8 cellular contexts compared by ENCODE assay signal in genomic region chr10:84424731-84425165, GRCh38.
DNase-seq lines count a peak whose midpoint lies in the region; ATAC-seq and TF ChIP-seq lines count a peak whose summit lies in the region.

No MANE protein-coding gene starts in this region.

- H3K4me2 ChIP-seq in BLaER1 treated with 17β-estradiol and CSF1 and Interleukin-3, amounts not matched to agents 10 nM and 100 nM = peak overlapping the region; percentile 58 to 75 (median 68)

- no peaks in the 10 kb centered on the region for H3K27me3 ChIP-seq in BLaER1 treated with 17β-estradiol and CSF1 and Interleukin-3, amounts not matched to agents 10 nM and 100 nM
- H3K27me3 ChIP-seq in HAP-1 (ENCODE audit: low read depth) = no peaks in the 10 kb centered on the region
- no peaks in the 10 kb centered on the region for H3K27me3 ChIP-seq in lung (ENCODE audit: control insufficient read depth, insufficient read depth)

- DNase-seq in HAP-1 (ENCODE audit: low spot score in 2 of 2) = peak; percentile 55 to 56
- peak; percentile 97 for DNase-seq in SK-MEL-5 (ENCODE audit: low read depth, low spot score)
- DNase-seq in effector memory CD8-positive, alpha-beta T cell = no peak
- peak; percentile 84 for DNase-seq in lung (ENCODE audit: low spot score)
- DNase-seq in substantia nigra (lab: John Stamatoyannopoulos, UW) = peak in 46 of 49 donors; percentile 6 to 89 (median 72)
- DNase-seq in glutamatergic neuron = no peak
- DNase-seq in COLO668 (lab: John Stamatoyannopoulos, UW; ENCODE audit: unreplicated experiment) = no peak

- TF ChIP-seq CTCF in lung (IDR thresholded peaks at IDR 0.05; ENCODE audit: control extremely low read depth, extremely low read depth) = no peak
- TF ChIP-seq CTCF in glutamatergic neuron (IDR thresholded peaks at IDR 0.05; ENCODE audit: partially characterized antibody, unreplicated experiment) = no peak

- 3 to 7% methylated on average over 3 of the region's 3 CpGs for WGBS in lung, 2 donors

- in situ Hi-C loops in HAP-1 (cut with MboI; ENCODE audit: low sequenced_read_pairs) (no loop called here), SK-MEL-5 (cut with HindIII; ENCODE audit: low pct_unique_long_range_greater_than_20kb, low sequenced_read_pairs) (no loop called here)

- peaks cover 27 to 58% of the 10 kb centered on the region in 2 donors for H3K4me1 Mint-ChIP-seq in effector memory CD8-positive, alpha-beta T cell (ENCODE audit: low read depth in 2 of 2)
- H3K4me1 Mint-ChIP-seq in glutamatergic neuron (ENCODE audit: low read depth, unreplicated experiment) = peaks cover 5% of the 10 kb centered on the region

- H4K20me1 ChIP-seq in BLaER1 treated with 17β-estradiol and CSF1 and Interleukin-3, amounts not matched to agents 10 nM and 100 nM = peaks cover 0 to 2% (median 0%) of the 10 kb centered on the region in 11 experiments; a peak in 2 of 22 replicates

- peak overlapping the region; percentile 74 to 82 for H3K27ac Mint-ChIP-seq in effector memory CD8-positive, alpha-beta T cell
- H3K27ac Mint-ChIP-seq in glutamatergic neuron (ENCODE audit: unreplicated experiment) = no peak overlapping the region

- H3K36me3 Mint-ChIP-seq in effector memory CD8-positive, alpha-beta T cell (ENCODE audit: insufficient read depth) = peaks cover 27% of the 10 kb centered on the region
- no peaks in the 10 kb centered on the region for H3K36me3 Mint-ChIP-seq in glutamatergic neuron (ENCODE audit: unreplicated experiment)

- peak overlapping the region; percentile 43 to 82 (median 78) for H3K27ac ChIP-seq in BLaER1 treated with 17β-estradiol and CSF1 and Interleukin-3, amounts not matched to agents 10 nM and 100 nM
- H3K27ac ChIP-seq in lung (ENCODE audit: low read depth in 1 of 2, low read length in 1 of 2) (peak overlapping the region; percentile 74 to 97), substantia nigra (ENCODE audit: low read depth, low read length, poor library complexity, severe bottlenecking) (peak overlapping the region; percentile 68)

- H3K36me3 ChIP-seq in BLaER1 treated with 17β-estradiol and CSF1 and Interleukin-3, amounts not matched to agents 10 nM and 100 nM = peaks cover 38 to 58% (median 45%) of the 10 kb centered on the region in 11 experiments
- no peaks in the 10 kb centered on the region for H3K36me3 ChIP-seq in HAP-1 (replicated peaks)
- H3K36me3 ChIP-seq in lung (ENCODE audit: control insufficient read depth in 2 of 2, insufficient read depth in 2 of 2, low read length in 2 of 2) = peaks cover 0 to 5% of the 10 kb centered on the region in 2 donors

- peaks cover 23 to 31% (median 25%) of the 10 kb centered on the region in 11 experiments for H3K9me3 ChIP-seq in BLaER1 treated with 17β-estradiol and CSF1 and Interleukin-3, amounts not matched to agents 10 nM and 100 nM (replicated peaks in 1 of 11)
- 0 out of 2 replicates have a peak, but pooled peaks cover 4% of the 10 kb centered on the region for H3K9me3 ChIP-seq in HAP-1
- H3K9me3 ChIP-seq in lung (ENCODE audit: control insufficient read depth in 2 of 2, insufficient read depth in 1 of 2, low read length in 1 of 2) = no peaks in the 10 kb centered on the region

- ATAC-seq in effector memory CD8-positive, alpha-beta T cell (replicated peaks) = peak; percentile 72
- ATAC-seq in lung (ENCODE audit: insufficient read depth, low FRiP score) = peak; percentile 95

- H3K9me3 Mint-ChIP-seq in effector memory CD8-positive, alpha-beta T cell = peaks cover 0 to 1% of the 10 kb centered on the region in 2 donors
- no peaks in the 10 kb centered on the region for H3K9me3 Mint-ChIP-seq in glutamatergic neuron (ENCODE audit: unreplicated experiment)

- H3K4me3 ChIP-seq in BLaER1 treated with 17β-estradiol and CSF1 and Interleukin-3, amounts not matched to agents 10 nM and 100 nM = peak overlapping the region in 9 of 10 experiments; percentile 17 to 62 (median 50); a peak in 16 of 20 replicates
- no peak overlapping the region for H3K4me3 ChIP-seq in HAP-1
- H3K4me3 ChIP-seq in lung = no peak overlapping the region

- H3K27me3 Mint-ChIP-seq in effector memory CD8-positive, alpha-beta T cell = no peaks in the 10 kb centered on the region
- H3K27me3 Mint-ChIP-seq in glutamatergic neuron (ENCODE audit: unreplicated experiment) = no peaks in the 10 kb centered on the region

- peak overlapping the region; percentile 67 to 77 (median 71) for H3K9ac ChIP-seq in BLaER1 treated with 17β-estradiol and CSF1 and Interleukin-3, amounts not matched to agents 10 nM and 100 nM

- peak overlapping the region; percentile 9 to 40 for H3K4me3 Mint-ChIP-seq in effector memory CD8-positive, alpha-beta T cell
- no peak overlapping the region for H3K4me3 Mint-ChIP-seq in glutamatergic neuron (ENCODE audit: unreplicated experiment)

- H3K4me1 ChIP-seq in BLaER1 treated with 17β-estradiol and CSF1 and Interleukin-3, amounts not matched to agents 10 nM and 100 nM = peaks cover 10 to 29% (median 21%) of the 10 kb centered on the region in 10 experiments
- H3K4me1 ChIP-seq in HAP-1 (peaks cover 13% of the 10 kb centered on the region), lung (ENCODE audit: control insufficient read depth in 2 of 2, insufficient read depth in 2 of 2, low read length in 2 of 2) (peaks cover 3% of the 10 kb centered on the region in 2 donors)

Comparison
In these comparisons a context has a peak if more than half of its experiments do, and no peak if none do; other contexts are left out.
1. H3K4me3 ChIP-seq: peak in BLaER1 treated with 17β-estradiol and CSF1 and Interleukin-3, amounts not matched to agents 10 nM and 100 nM (9 of 10); none in HAP-1 (single experiment) and lung (single experiment).
2. DNase-seq: peak in HAP-1 (2 of 2), SK-MEL-5 (single experiment), lung (single experiment) and substantia nigra (46 of 49); none in effector memory CD8-positive, alpha-beta T cell (0 of 3), glutamatergic neuron (single experiment) and COLO668 (single experiment).
3. Peak in every context shown above with its lines, with median percentiles within 50 percentile points of each other: H3K27ac ChIP-seq.